ENCODE assay signal across 15 cellular contexts in genomic region chr17:60327122-60327869, GRCh38.
DNase-seq lines count a peak whose midpoint lies in the region; TF ChIP-seq lines count a peak whose summit lies in the region.
"Had no signal": no experiment of that assay in that cellular context is flagged by ENCODE, and none has a peak within 500 bp of the region (broad histone marks: within the 10 kb centered on the region; RNA-seq: fewer than 3 reads in every experiment).

No MANE protein-coding gene starts in this region.

- no peak for TF ChIP-seq EP300 in esophagus muscularis mucosa (IDR thresholded peaks at IDR 0.05)

- H3K9me3 ChIP-seq in H9 (ENCODE audit: control insufficient read depth, low read depth, low read length) (no peaks in the 10 kb centered on the region), esophagus muscularis mucosa (no peaks in the 10 kb centered on the region)
- H3K9me3 ChIP-seq: uterus had no signal

- H3K27ac ChIP-seq in H9 (ENCODE audit: insufficient read length, low read depth, low read length), result no peak overlapping the region
- H3K27ac ChIP-seq in esophagus muscularis mucosa (replicated peaks in 1 of 4), result no peak overlapping the region
- H3K27ac ChIP-seq: GM23248, uterus had no signal

- H3K27ac Mint-ChIP-seq in H9, result peak overlapping the region; percentile 85 to 93 (median 86); a peak in 6 of 7 replicates

- no peaks in the 10 kb centered on the region for H3K27me3 ChIP-seq in H9 (ENCODE audit: insufficient read depth, low read length)
- no peaks in the 10 kb centered on the region for H3K27me3 ChIP-seq in esophagus muscularis mucosa
- H3K27me3 ChIP-seq: uterus had no signal

- H3K4me1 Mint-ChIP-seq in H9, result peaks cover 20 to 21% of the 10 kb centered on the region in 2 experiments

- no peak overlapping the region for H4K91ac ChIP-seq in H9 (ENCODE audit: insufficient read length, low read depth, low read length)

- H3K79me1 ChIP-seq in H9 (ENCODE audit: insufficient read depth, low read depth, low read length, poor library complexity, severe bottlenecking), result peaks cover 3% of the 10 kb centered on the region

- no peak overlapping the region for H3K9ac ChIP-seq in H9 (ENCODE audit: extremely low read depth, insufficient read length, low read length)
- H3K9ac ChIP-seq: GM23248 had no signal

- H3K27me3 Mint-ChIP-seq in H9 (ENCODE audit: low read depth), result no peaks in the 10 kb centered on the region
- H3K27me3 Mint-ChIP-seq: CD4-positive, alpha-beta memory T cell; naive B cell had no signal

- no peak overlapping the region for H4K5ac ChIP-seq in H9 (ENCODE audit: insufficient read length, low read depth, low read length)

- no peaks in the 10 kb centered on the region for H3K23me2 ChIP-seq in H9 (ENCODE audit: insufficient read length, low read depth, low read length, poor library complexity, severe bottlenecking)

- no CpG with 5 or more reads among the region's 25 CpGs for WGBS in H9 (ENCODE audit: extremely low coverage, insufficient read length, low lambda C conversion rate)
- 95% methylated on average over 19 of the region's 25 CpGs for WGBS in esophagus muscularis mucosa

- H3K36me3 ChIP-seq in esophagus muscularis mucosa, result peaks cover 0 to 11% (median 9%) of the 10 kb centered on the region in 4 donors
- H3K36me3 ChIP-seq: uterus had no signal

- H2AFZ ChIP-seq in H9 (ENCODE audit: low read length), result no peak overlapping the region
- H2AFZ ChIP-seq: GM23248 had no signal

- no peak overlapping the region for H4K8ac ChIP-seq in H9 (replicated peaks; ENCODE audit: insufficient read length, low read depth, low read length)

- no peak overlapping the region for H3K4ac ChIP-seq in H9 (ENCODE audit: low read depth, low read length)

- DNase-seq in H9 (peak; percentile 83), SHP77 (lab: John Stamatoyannopoulos, UW) (peak; percentile 93 to 96), hypothalamus (lab: John Stamatoyannopoulos, UW) (peak in 35 of 51 donors; percentile 4 to 84 (median 54)), putamen (ENCODE audit: low spot score) (peak; percentile 78), DMS153 treated with DMSO at 0.1 percent for 48 hours (lab: John Stamatoyannopoulos, UW; ENCODE audit: unreplicated experiment) (no peak), esophagus muscularis mucosa (ENCODE audit: extremely low spot score) (no peak)
- no peak for DNase-seq in stimulated activated CD4-positive, alpha-beta T cell treated with anti-CD3 and anti-CD28 coated beads, Interleukin-2, amount 100 ng/mL, for 48 hours
- DNase-seq: activated CD8-positive, alpha-beta memory T cell treated with anti-CD3 and anti-CD28 coated beads, Interleukin-2, amount 50 U/mL, for 4 hours; activated naive CD4-positive, alpha-beta T cell treated with anti-CD3 and anti-CD28 coated beads, Interleukin-2, amount 50 U/mL, for 16 hours; CD4-positive, alpha-beta memory T cell; GM23248; KG1; naive B cell; NCI-H187 treated with DMSO at 0.1 percent for 48 hours; uterus had no signal

- H3K14ac ChIP-seq in H9 (ENCODE audit: insufficient read depth, low read length), result no peak overlapping the region

- H3K4me2 ChIP-seq in H9 (ENCODE audit: insufficient read depth, insufficient read length, low read length), result no peak overlapping the region

- peaks cover 0 to 10% (median under 1%) of the 10 kb centered on the region in 3 experiments; a peak in 4 of 7 replicates for H3K36me3 Mint-ChIP-seq in H9 (ENCODE audit: insufficient read depth in 1 of 3, low read depth in 3 of 3)

- H3K4me1 ChIP-seq in H9 (ENCODE audit: insufficient read depth, low read length), result peaks cover 6% of the 10 kb centered on the region; the same call in 1 of the 2 replicates
- peaks cover 0 to 14% (median 6%) of the 10 kb centered on the region in 4 donors for H3K4me1 ChIP-seq in esophagus muscularis mucosa
- H3K4me1 ChIP-seq: uterus had no signal

- no peak overlapping the region for H3T11ph ChIP-seq in H9 (ENCODE audit: low read length)

- no peak for TF ChIP-seq POLR2A in esophagus muscularis mucosa (IDR thresholded peaks at IDR 0.05; ENCODE audit: low read depth)

- H2BK120ac ChIP-seq in H9 (ENCODE audit: low read depth, low read length, poor library complexity, severe bottlenecking), result no peak overlapping the region

- H3K23ac ChIP-seq in H9 (ENCODE audit: insufficient read length, low read depth, low read length), result no peak overlapping the region

- H2BK12ac ChIP-seq in H9 (ENCODE audit: insufficient read length, low read depth, low read length), result no peak overlapping the region

- H4K20me1 ChIP-seq in H9 (ENCODE audit: control insufficient read depth, insufficient read depth, insufficient read length), result no peaks in the 10 kb centered on the region

- no peak overlapping the region for H3K4me3 ChIP-seq in esophagus muscularis mucosa
- H3K4me3 ChIP-seq: GM23248, uterus had no signal

- TF ChIP-seq CTCF in H9 (conservative IDR thresholded peaks at IDR 0.05) (no peak), esophagus muscularis mucosa (IDR thresholded peaks at IDR 0.05) (no peak)

- intact Hi-C loops in esophagus muscularis mucosa (cut with DNase I), result no loop called here

- no peak overlapping the region for H2BK15ac ChIP-seq in H9 (ENCODE audit: low read depth, low read length)

- H3K9me3 Mint-ChIP-seq in H9, result no peaks in the 10 kb centered on the region; a peak in 1 of 5 replicates
- H3K9me3 Mint-ChIP-seq: CD4-positive, alpha-beta memory T cell; naive B cell had no signal

- H3K56ac ChIP-seq in H9 (ENCODE audit: insufficient read length, low read depth, low read length), result no peak overlapping the region

- peaks cover 7% of the 10 kb centered on the region; the same call in 1 of the 2 replicates for H3K79me2 ChIP-seq in H9 (ENCODE audit: insufficient read depth, low read length)

- no peak overlapping the region for H2AK5ac ChIP-seq in H9 (ENCODE audit: insufficient read length, low read length)

- H2BK5ac ChIP-seq in H9 (ENCODE audit: insufficient read length, low read length), result no peak overlapping the region

- H3K18ac ChIP-seq in H9 (ENCODE audit: insufficient read length, low read depth, low read length), result no peak overlapping the region

- no peak overlapping the region for H2BK20ac ChIP-seq in H9 (ENCODE audit: low read depth, low read length, poor library complexity, severe bottlenecking)

- peak overlapping the region in 1 of 2 experiments; percentile 41; a peak in 2 of 5 replicates for H3K4me3 Mint-ChIP-seq in H9
- H3K4me3 Mint-ChIP-seq: CD4-positive, alpha-beta memory T cell had no signal

Comparison
In these comparisons a context has a peak if more than half of its experiments do, and no peak if none do; other contexts are left out.
1. DNase-seq: peak in H9 (single experiment), SHP77 (2 of 2), hypothalamus (35 of 51) and putamen (single experiment); none in stimulated activated CD4-positive, alpha-beta T cell treated with anti-CD3 and anti-CD28 coated beads, Interleukin-2, amount 100 ng/mL, for 48 hours (0 of 2), DMS153 treated with DMSO at 0.1 percent for 48 hours (single experiment) and esophagus muscularis mucosa (single experiment).